23 cellular contexts compared by ENCODE assay signal in the genomic region with DNA sequence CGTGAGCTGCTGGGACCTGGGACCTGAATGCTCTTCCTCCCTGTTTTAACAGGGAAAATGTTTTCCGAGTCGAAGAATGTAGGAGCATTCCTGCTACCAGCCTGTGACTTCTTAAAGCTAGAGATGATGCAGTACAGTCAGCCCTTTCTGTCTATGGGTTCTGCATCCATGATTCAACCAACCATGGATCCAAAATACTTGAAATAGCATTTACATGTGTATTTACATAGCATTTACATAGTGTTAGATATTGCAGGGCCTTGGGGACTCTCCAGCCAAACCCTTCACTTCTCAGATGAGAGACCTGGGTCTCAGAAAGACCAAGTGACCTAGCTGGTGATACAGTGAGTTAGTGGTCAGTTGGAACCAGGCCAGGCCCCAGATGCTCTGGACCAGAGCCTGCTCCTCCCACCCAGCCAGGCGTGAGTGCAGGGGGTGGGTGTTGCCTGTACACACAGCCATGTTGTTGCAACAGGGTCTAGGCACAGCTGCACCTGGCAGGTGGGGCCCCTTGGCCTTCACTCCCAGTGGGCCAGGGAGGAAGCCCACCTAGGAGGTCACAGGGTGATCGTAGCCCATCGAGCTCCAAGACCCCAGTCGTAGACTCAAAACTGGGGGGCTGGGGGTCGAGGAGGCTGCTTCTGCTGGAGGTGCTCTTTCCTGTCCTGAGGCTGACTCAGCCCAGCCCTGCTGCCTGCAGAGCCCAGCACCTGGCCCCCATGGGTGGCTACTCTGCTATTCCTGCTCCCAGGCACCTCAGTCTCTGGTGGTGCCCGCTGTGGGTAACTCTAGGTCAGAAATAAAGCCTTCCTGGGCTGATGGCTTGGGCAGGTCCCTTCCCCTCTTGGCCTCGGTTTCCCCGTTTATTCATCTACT. TPM values are rescaled to one million over a fixed set of nuclear protein-coding genes. Genes with fewer than 3 reads are reported as not detected.
DNase-seq lines count a peak whose midpoint lies in the region; ATAC-seq and TF ChIP-seq lines count a peak whose summit lies in the region.
"Had no signal": no experiment of that assay in that cellular context is flagged by ENCODE, and none has a peak within 500 bp of the region (broad histone marks: within the 10 kb centered on the region; RNA-seq: fewer than 3 reads in every experiment).

No MANE protein-coding gene starts in this region.

- no peaks in the 10 kb centered on the region for H3K36me3 Mint-ChIP-seq in nephron (ENCODE audit: low read depth)
- H3K36me3 Mint-ChIP-seq: natural killer cell had no signal

- H3K27ac Mint-ChIP-seq in nephron = peak overlapping the region; percentile 44 to 67 (median 50)
- H3K27ac Mint-ChIP-seq: natural killer cell had no signal

- 0 out of 2 replicates have a peak overlapping the region, but pooled peaks have one; percentile 21 for H3K27ac ChIP-seq in Karpas-422 (ENCODE audit: low read length)
- H3K27ac ChIP-seq in brain microvascular endothelial cell = no peak overlapping the region
- H3K27ac ChIP-seq in transverse colon = peak overlapping the region in 1 of 4 donors; percentile 28
- H3K27ac ChIP-seq: BLaER1 treated with 17β-estradiol and CSF1 and Interleukin-3, amounts not matched to agents 10 nM and 100 nM; SJCRH30; suprapubic skin had no signal

- H3K79me2 ChIP-seq in Karpas-422 (ENCODE audit: low read length) = no peaks in the 10 kb centered on the region

- H3K9me3 Mint-ChIP-seq in nephron = no peaks in the 10 kb centered on the region
- H3K9me3 Mint-ChIP-seq: natural killer cell had no signal

- no peaks in the 10 kb centered on the region; the same call in 1 of the 2 replicates for H3K27me3 ChIP-seq in Karpas-422 (ENCODE audit: low read length)
- H3K27me3 ChIP-seq in brain microvascular endothelial cell (replicated peaks) = peaks cover 5% of the 10 kb centered on the region
- H3K27me3 ChIP-seq in transverse colon = no peaks in the 10 kb centered on the region
- H3K27me3 ChIP-seq: BLaER1 treated with 17β-estradiol and CSF1 and Interleukin-3, amounts not matched to agents 10 nM and 100 nM; suprapubic skin had no signal

- in situ Hi-C loops in brain microvascular endothelial cell (cut with HindIII; ENCODE audit: low pct_ligation_motif_present, low sequenced_read_pairs) = no loop called here
- in situ Hi-C loops in transverse colon (cut with MboI; ENCODE audit: low pct_ligation_motif_present in 1 of 4, low pct_unique_long_range_greater_than_20kb in 1 of 4, low sequenced_read_pairs in 3 of 4) = no loop called here

- WGBS in transverse colon (ENCODE audit: low coverage in 1 of 2), 2 donors = 83% methylated on average over 11 of the region's 11 CpGs; no CpG with 5 or more reads in 1 of the 2 donors

- peak overlapping the region; percentile 40 for H3K4me2 ChIP-seq in Karpas-422 (ENCODE audit: low read depth, low read length, poor library complexity, severe bottlenecking)
- H3K4me2 ChIP-seq: BLaER1 treated with 17β-estradiol and CSF1 and Interleukin-3, amounts not matched to agents 10 nM and 100 nM had no signal

- no peak for TF ChIP-seq EP300 in transverse colon (IDR thresholded peaks at IDR 0.05; ENCODE audit: low read depth)

- H3K9me2 ChIP-seq in Karpas-422 (replicated peaks; ENCODE audit: insufficient read depth, low read length) = no peaks in the 10 kb centered on the region

- no peaks in the 10 kb centered on the region for H3K36me3 ChIP-seq in Karpas-422 (ENCODE audit: insufficient read depth, low read length)
- H3K36me3 ChIP-seq in brain microvascular endothelial cell (replicated peaks) = no peaks in the 10 kb centered on the region
- no peaks in the 10 kb centered on the region for H3K36me3 ChIP-seq in transverse colon
- H3K36me3 ChIP-seq: BLaER1 treated with 17β-estradiol and CSF1 and Interleukin-3, amounts not matched to agents 10 nM and 100 nM; SJCRH30; suprapubic skin had no signal

- 0 out of 2 replicates have a peak overlapping the region, but pooled peaks have one; percentile 27 for H3K9ac ChIP-seq in Karpas-422 (ENCODE audit: low read length)
- H3K9ac ChIP-seq: BLaER1 treated with 17β-estradiol and CSF1 and Interleukin-3, amounts not matched to agents 10 nM and 100 nM had no signal

- H3K9me3 ChIP-seq in Karpas-422 (ENCODE audit: low read length) = no peaks in the 10 kb centered on the region
- no peaks in the 10 kb centered on the region for H3K9me3 ChIP-seq in transverse colon
- H3K9me3 ChIP-seq: BLaER1 treated with 17β-estradiol and CSF1 and Interleukin-3, amounts not matched to agents 10 nM and 100 nM; SJCRH30; suprapubic skin had no signal

- no peak overlapping the region for H2AFZ ChIP-seq in Karpas-422 (ENCODE audit: low read length)

- ATAC-seq in HG02571 (IDR thresholded peaks at IDR 0.05; ENCODE audit: unreplicated experiment) = no peak
- ATAC-seq: natural killer cell had no signal

- intact Hi-C loops in transverse colon (cut with DNase I; ENCODE audit: low total_unique reads) = no loop called here

- no peak for TF ChIP-seq POLR2A in transverse colon (IDR thresholded peaks at IDR 0.05)

- H3K4me3 ChIP-seq in Karpas-422 (ENCODE audit: low read length) (no peak overlapping the region), brain microvascular endothelial cell (ENCODE audit: low read depth, low read length) (no peak overlapping the region), transverse colon (no peak overlapping the region)
- H3K4me3 ChIP-seq: BLaER1 treated with 17β-estradiol and CSF1 and Interleukin-3, amounts not matched to agents 10 nM and 100 nM; lung; SJCRH30; suprapubic skin had no signal

- H3K4me1 ChIP-seq in Karpas-422 (ENCODE audit: low read length) (peaks cover 34% of the 10 kb centered on the region), transverse colon (peaks cover 0 to 12% (median 11%) of the 10 kb centered on the region in 4 donors)
- H3K4me1 ChIP-seq: BLaER1 treated with 17β-estradiol and CSF1 and Interleukin-3, amounts not matched to agents 10 nM and 100 nM; suprapubic skin had no signal

- peaks cover 23% of the 10 kb centered on the region for H3K4me1 Mint-ChIP-seq in nephron
- H3K4me1 Mint-ChIP-seq: natural killer cell had no signal

- H3K4me3 Mint-ChIP-seq in nephron = no peak overlapping the region
- H3K4me3 Mint-ChIP-seq: natural killer cell had no signal

- DNase-seq in EH (ENCODE audit: low read depth) (peak; percentile 81), Karpas-422 (peak; percentile 45), brain microvascular endothelial cell (peak; percentile 12), transverse colon (no peak)
- DNase-seq in stimulated activated CD4-positive, alpha-beta T cell treated with anti-CD3 and anti-CD28 coated beads, Interleukin-2, amount 100 ng/mL, for 24 hours = no peak
- DNase-seq: activated CD4-positive, alpha-beta T cell treated with anti-CD3 and anti-CD28 coated beads for 4 hours; activated naive CD4-positive, alpha-beta T cell treated with anti-CD3 and anti-CD28 coated beads, Interleukin-2, amount 50 U/mL, for 16 hours; activated T-cell treated with anti-CD3 and anti-CD28 coated beads for 4 hours; effector memory CD4-positive, alpha-beta T cell; GOT3; natural killer cell; NCI-H2107; stimulated activated CD4-positive, alpha-beta T cell treated with anti-CD3 and anti-CD28 coated beads, Interleukin-15, amount 100 ng/mL, for 24 hours; T-helper 9 cell had no signal

- no peak for TF ChIP-seq CTCF in brain microvascular endothelial cell (IDR thresholded peaks at IDR 0.05; ENCODE audit: low read depth, low read length, missing control alignments)
- TF ChIP-seq CTCF in nephron (IDR thresholded peaks at IDR 0.05; ENCODE audit: unreplicated experiment in 3 of 3) = no peak
- no peak for TF ChIP-seq CTCF in transverse colon (IDR thresholded peaks at IDR 0.05)

- H4K20me1 ChIP-seq in Karpas-422 (ENCODE audit: insufficient read depth, low read depth, low read length) = no peaks in the 10 kb centered on the region
- H4K20me1 ChIP-seq: BLaER1 treated with 17β-estradiol and CSF1 and Interleukin-3, amounts not matched to agents 10 nM and 100 nM had no signal

- peaks cover 37% of the 10 kb centered on the region for H3K27me3 Mint-ChIP-seq in nephron (ENCODE audit: low read depth)

RNA-seq across cellular contexts. Expression of gene TMEM61, which starts 7.6 kb away (rescaled TPM):
- not detected in 2 replicates for total RNA-seq in Karpas-422 (2014; rRNA removed; shearing (Covaris generic); ENCODE audit: low replicate concordance)
- 10 to 100 TPM in 1 of 4 donors, 1 to 10 TPM in 3; 7.1 to 24.8 (median 8.5) TPM for total RNA-seq in transverse colon
- total RNA-seq: fibroblast of villous mesenchyme, MCF 10A, natural killer cell, SJCRH30 had no signal

RNA-seq across cellular contexts. Expression of gene BSND, which starts 10.7 kb away (rescaled TPM):
- not detected in 2 replicates for total RNA-seq in Karpas-422 (2014; rRNA removed; shearing (Covaris generic); ENCODE audit: low replicate concordance)
- not detected for total RNA-seq in transverse colon
- total RNA-seq: bronchial epithelial cell, fibroblast of villous mesenchyme, lung, MCF 10A, natural killer cell, SJCRH30, suprapubic skin had no signal

RNA-seq across cellular contexts. Expression of gene PCSK9, which starts 51.3 kb away (rescaled TPM):
- total RNA-seq in Karpas-422 (2014; rRNA removed; shearing (Covaris generic); ENCODE audit: low replicate concordance) = not detected in 2 replicates
- 10 to 100 TPM in 1 of 4 donors, 1 to 10 TPM in 2, not detected in 1; 1.9 to 18.9 (median 2.6) TPM for total RNA-seq in transverse colon
- total RNA-seq: MCF 10A, natural killer cell had no signal

Comparison
In these comparisons a context has a peak if more than half of its experiments do, and no peak if none do; other contexts are left out.
1. DNase-seq: peak in EH (single experiment), Karpas-422 (single experiment) and brain microvascular endothelial cell (single experiment); none in stimulated activated CD4-positive, alpha-beta T cell treated with anti-CD3 and anti-CD28 coated beads, Interleukin-2, amount 100 ng/mL, for 24 hours (0 of 2) and transverse colon (single experiment).